ENCODE assay signal across 21 cellular contexts in genomic region chr2:99389371-99389770, GRCh38. TPM values are rescaled to one million over a fixed set of nuclear protein-coding genes. Genes with fewer than 3 reads are reported as not detected.
DNase-seq lines count a peak whose midpoint lies in the region; ATAC-seq and TF ChIP-seq lines count a peak whose summit lies in the region.
"Had no signal": no experiment of that assay in that cellular context is flagged by ENCODE, and none has a peak within 500 bp of the region (broad histone marks: within the 10 kb centered on the region; RNA-seq: fewer than 3 reads in every experiment).

No MANE protein-coding gene starts in this region.

- peak overlapping the region; percentile 65 for H3K27ac ChIP-seq in psoas muscle
- H3K27ac ChIP-seq: BLaER1 treated with 17β-estradiol and CSF1 and Interleukin-3, amounts not matched to agents 10 nM and 100 nM; pancreas; suprapubic skin had no signal

- intact Hi-C loops in psoas muscle (cut with DNase I) = no loop called here

- H3K4me1 Mint-ChIP-seq in stimulated activated effector memory CD8-positive, alpha-beta T cell treated with anti-CD3 and anti-CD28 coated beads, Interleukin-12 subunit alpha, Interleukin-12 subunit beta, amount 100 ng/mL, for 72 hours = peaks cover 9% of the 10 kb centered on the region
- H3K4me1 Mint-ChIP-seq in effector memory CD8-positive, alpha-beta T cell (ENCODE audit: low read depth in 2 of 2) = peaks cover 0 to 3% of the 10 kb centered on the region in 2 donors

- H3K4me1 ChIP-seq in psoas muscle = peaks cover 5% of the 10 kb centered on the region
- H3K4me1 ChIP-seq: BLaER1 treated with 17β-estradiol and CSF1 and Interleukin-3, amounts not matched to agents 10 nM and 100 nM; suprapubic skin had no signal

- H3K36me3 ChIP-seq in psoas muscle (ENCODE audit: insufficient read depth in 1 of 2, low read depth in 1 of 2) = peaks cover 2 to 68% of the 10 kb centered on the region in 2 donors

- DNase-seq in EH (ENCODE audit: low read depth) (peak; percentile 85), fibroblast of villous mesenchyme (ENCODE audit: low read depth) (peak; percentile 20), psoas muscle (no peak), GDM1 (lab: John Stamatoyannopoulos, UW) (no peak), SIG-M5 treated with dmso at 0.1 percent for 504 hours (lab: John Stamatoyannopoulos, UW; ENCODE audit: unreplicated experiment) (no peak)
- DNase-seq in stimulated activated effector memory CD8-positive, alpha-beta T cell treated with anti-CD3 and anti-CD28 coated beads, Interleukin-12 subunit alpha, Interleukin-12 subunit beta, amount 100 ng/mL, for 72 hours (ENCODE audit: low spot score in 2 of 2) = no peak
- no peak for DNase-seq in effector memory CD8-positive, alpha-beta T cell
- DNase-seq: activated CD4-positive, alpha-beta T cell treated with anti-CD3 and anti-CD28 coated beads, Interleukin-2, amount 50 U/mL, for 4 hours; activated T-cell treated with anti-CD3 and anti-CD28 coated beads, Interleukin-2, amount 50 U/mL, for 48 hours; DMS 273 treated with DMSO at 0.1 percent for 48 hours; foreskin melanocyte; NCI-H1694; NCI-H226; pancreas; small intestine had no signal

- H3K9me3 ChIP-seq in psoas muscle = no peaks in the 10 kb centered on the region
- H3K9me3 ChIP-seq: pancreas, suprapubic skin had no signal

- WGBS in psoas muscle, 3 donors = 28 to 41% (median 33%) methylated on average over 2 of the region's 2 CpGs

- H3K9me3 Mint-ChIP-seq in stimulated activated effector memory CD8-positive, alpha-beta T cell treated with anti-CD3 and anti-CD28 coated beads, Interleukin-12 subunit alpha, Interleukin-12 subunit beta, amount 100 ng/mL, for 72 hours = no peaks in the 10 kb centered on the region
- H3K9me3 Mint-ChIP-seq in effector memory CD8-positive, alpha-beta T cell = no peaks in the 10 kb centered on the region
- H3K9me3 Mint-ChIP-seq: central memory CD8-positive, alpha-beta T cell had no signal

- no peak overlapping the region for H3K27ac Mint-ChIP-seq in stimulated activated effector memory CD8-positive, alpha-beta T cell treated with anti-CD3 and anti-CD28 coated beads, Interleukin-12 subunit alpha, Interleukin-12 subunit beta, amount 100 ng/mL, for 72 hours
- peak overlapping the region in 1 of 2 donors; percentile 69 for H3K27ac Mint-ChIP-seq in effector memory CD8-positive, alpha-beta T cell

- no peak overlapping the region for H3K4me3 ChIP-seq in fibroblast of villous mesenchyme (ENCODE audit: low read depth, low read length)
- peak overlapping the region; percentile 11 for H3K4me3 ChIP-seq in psoas muscle
- H3K4me3 ChIP-seq: BLaER1 treated with 17β-estradiol and CSF1 and Interleukin-3, amounts not matched to agents 10 nM and 100 nM; pancreas; suprapubic skin had no signal

- peaks cover 91% of the 10 kb centered on the region for H3K36me3 Mint-ChIP-seq in stimulated activated effector memory CD8-positive, alpha-beta T cell treated with anti-CD3 and anti-CD28 coated beads, Interleukin-12 subunit alpha, Interleukin-12 subunit beta, amount 100 ng/mL, for 72 hours
- peaks cover 39% of the 10 kb centered on the region for H3K36me3 Mint-ChIP-seq in effector memory CD8-positive, alpha-beta T cell (ENCODE audit: insufficient read depth)

- H3K4me3 Mint-ChIP-seq in stimulated activated effector memory CD8-positive, alpha-beta T cell treated with anti-CD3 and anti-CD28 coated beads, Interleukin-12 subunit alpha, Interleukin-12 subunit beta, amount 100 ng/mL, for 72 hours = no peak overlapping the region
- no peak overlapping the region for H3K4me3 Mint-ChIP-seq in effector memory CD8-positive, alpha-beta T cell
- H3K4me3 Mint-ChIP-seq: central memory CD8-positive, alpha-beta T cell had no signal

- TF ChIP-seq CTCF in fibroblast of villous mesenchyme (IDR thresholded peaks at IDR 0.05; ENCODE audit: insufficient read depth, low read depth, low read length) (no peak), psoas muscle (IDR thresholded peaks at IDR 0.05) (no peak)

- no peaks in the 10 kb centered on the region for H3K27me3 Mint-ChIP-seq in effector memory CD8-positive, alpha-beta T cell
- H3K27me3 Mint-ChIP-seq: central memory CD8-positive, alpha-beta T cell had no signal

- ATAC-seq in SK-N-SH treated with all-trans-retinoic acid at 6 μM for 48 hours (peak; percentile 76), psoas muscle (peak; percentile 81 to 89 (median 88))
- ATAC-seq in stimulated activated effector memory CD8-positive, alpha-beta T cell treated with anti-CD3 and anti-CD28 coated beads, Interleukin-12 subunit alpha, Interleukin-12 subunit beta, amount 100 ng/mL, for 72 hours = no peak
- ATAC-seq in effector memory CD8-positive, alpha-beta T cell (replicated peaks) = no peak
- ATAC-seq: HCT116, Panc1, pancreas had no signal

- H3K27me3 ChIP-seq in psoas muscle (ENCODE audit: insufficient read depth in 3 of 3, low read length in 2 of 3) = no peaks in the 10 kb centered on the region
- H3K27me3 ChIP-seq: BLaER1 treated with 17β-estradiol and CSF1 and Interleukin-3, amounts not matched to agents 10 nM and 100 nM; pancreas; suprapubic skin had no signal

TF ChIP-seq in SK-N-SH treated with all-trans-retinoic acid at 6 μM for 48 hours, 23 proteins besides CTCF, POLR2A, EP300 and RAD21 (continues in another document):
- TF ChIP-seq, protein P1, sequence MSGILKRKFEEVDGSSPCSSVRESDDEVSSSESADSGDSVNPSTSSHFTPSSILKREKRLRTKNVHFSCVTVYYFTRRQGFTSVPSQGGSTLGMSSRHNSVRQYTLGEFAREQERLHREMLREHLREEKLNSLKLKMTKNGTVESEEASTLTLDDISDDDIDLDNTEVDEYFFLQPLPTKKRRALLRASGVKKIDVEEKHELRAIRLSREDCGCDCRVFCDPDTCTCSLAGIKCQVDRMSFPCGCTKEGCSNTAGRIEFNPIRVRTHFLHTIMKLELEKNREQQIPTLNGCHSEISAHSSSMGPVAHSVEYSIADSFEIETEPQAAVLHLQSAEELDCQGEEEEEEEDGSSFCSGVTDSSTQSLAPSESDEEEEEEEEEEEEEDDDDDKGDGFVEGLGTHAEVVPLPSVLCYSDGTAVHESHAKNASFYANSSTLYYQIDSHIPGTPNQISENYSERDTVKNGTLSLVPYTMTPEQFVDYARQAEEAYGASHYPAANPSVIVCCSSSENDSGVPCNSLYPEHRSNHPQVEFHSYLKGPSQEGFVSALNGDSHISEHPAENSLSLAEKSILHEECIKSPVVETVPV (CRISPR knock-in tag; IDR thresholded peaks at IDR 0.05) = no peak
- TF ChIP-seq, protein P2, sequence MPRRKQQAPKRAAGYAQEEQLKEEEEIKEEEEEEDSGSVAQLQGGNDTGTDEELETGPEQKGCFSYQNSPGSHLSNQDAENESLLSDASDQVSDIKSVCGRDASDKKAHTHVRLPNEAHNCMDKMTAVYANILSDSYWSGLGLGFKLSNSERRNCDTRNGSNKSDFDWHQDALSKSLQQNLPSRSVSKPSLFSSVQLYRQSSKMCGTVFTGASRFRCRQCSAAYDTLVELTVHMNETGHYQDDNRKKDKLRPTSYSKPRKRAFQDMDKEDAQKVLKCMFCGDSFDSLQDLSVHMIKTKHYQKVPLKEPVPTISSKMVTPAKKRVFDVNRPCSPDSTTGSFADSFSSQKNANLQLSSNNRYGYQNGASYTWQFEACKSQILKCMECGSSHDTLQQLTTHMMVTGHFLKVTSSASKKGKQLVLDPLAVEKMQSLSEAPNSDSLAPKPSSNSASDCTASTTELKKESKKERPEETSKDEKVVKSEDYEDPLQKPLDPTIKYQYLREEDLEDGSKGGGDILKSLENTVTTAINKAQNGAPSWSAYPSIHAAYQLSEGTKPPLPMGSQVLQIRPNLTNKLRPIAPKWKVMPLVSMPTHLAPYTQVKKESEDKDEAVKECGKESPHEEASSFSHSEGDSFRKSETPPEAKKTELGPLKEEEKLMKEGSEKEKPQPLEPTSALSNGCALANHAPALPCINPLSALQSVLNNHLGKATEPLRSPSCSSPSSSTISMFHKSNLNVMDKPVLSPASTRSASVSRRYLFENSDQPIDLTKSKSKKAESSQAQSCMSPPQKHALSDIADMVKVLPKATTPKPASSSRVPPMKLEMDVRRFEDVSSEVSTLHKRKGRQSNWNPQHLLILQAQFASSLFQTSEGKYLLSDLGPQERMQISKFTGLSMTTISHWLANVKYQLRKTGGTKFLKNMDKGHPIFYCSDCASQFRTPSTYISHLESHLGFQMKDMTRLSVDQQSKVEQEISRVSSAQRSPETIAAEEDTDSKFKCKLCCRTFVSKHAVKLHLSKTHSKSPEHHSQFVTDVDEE (CRISPR knock-in tag; IDR thresholded peaks at IDR 0.05) = no peak
- no peak for TF ChIP-seq ZNF70 (CRISPR knock-in tag; IDR thresholded peaks at IDR 0.05)
- no peak for TF ChIP-seq PATZ1 (CRISPR knock-in tag; IDR thresholded peaks at IDR 0.05; ENCODE audit: borderline replicate concordance)
- no peak for TF ChIP-seq ZNF8 (CRISPR knock-in tag; IDR thresholded peaks at IDR 0.05)
- no peak for TF ChIP-seq ZFP3 (CRISPR knock-in tag; IDR thresholded peaks at IDR 0.05)
- TF ChIP-seq ESRRG (CRISPR knock-in tag; IDR thresholded peaks at IDR 0.05) = no peak

RNA-seq across cellular contexts. Expression of gene EIF5B, which starts 52.2 kb away (rescaled TPM):
- total RNA-seq in fibroblast of villous mesenchyme (15.8 and 19.0 TPM in 2 replicates), psoas muscle (10 to 100 TPM; 54.2 to 94.3 (median 75.2) TPM)
- polyA plus RNA-seq in psoas muscle = 100 to 1,000 TPM in 1 of 3 donors, 10 to 100 TPM in 2; 70.5 to 117 (median 83.1) TPM

RNA-seq across cellular contexts. Expression of gene TXNDC9, which starts 53.2 kb away (rescaled TPM):
- 86.3 and 115 TPM in 2 replicates for total RNA-seq in fibroblast of villous mesenchyme
- 10 to 100 TPM; 13.0 to 20.3 (median 17.2) TPM for total RNA-seq in psoas muscle
- 10 to 100 TPM; 21.6 to 32.1 (median 28.8) TPM for polyA plus RNA-seq in psoas muscle

Comparison
In these comparisons a context has a peak if more than half of its experiments do, and no peak if none do; other contexts are left out.
1. DNase-seq: peak in EH (single experiment) and fibroblast of villous mesenchyme (single experiment); none in psoas muscle (0 of 2), GDM1 (single experiment), stimulated activated effector memory CD8-positive, alpha-beta T cell treated with anti-CD3 and anti-CD28 coated beads, Interleukin-12 subunit alpha, Interleukin-12 subunit beta, amount 100 ng/mL, for 72 hours (0 of 2), effector memory CD8-positive, alpha-beta T cell (0 of 3) and SIG-M5 treated with dmso at 0.1 percent for 504 hours (single experiment).
2. ATAC-seq: peak in SK-N-SH treated with all-trans-retinoic acid at 6 μM for 48 hours (single experiment) and psoas muscle (4 of 4); none in stimulated activated effector memory CD8-positive, alpha-beta T cell treated with anti-CD3 and anti-CD28 coated beads, Interleukin-12 subunit alpha, Interleukin-12 subunit beta, amount 100 ng/mL, for 72 hours (single experiment) and effector memory CD8-positive, alpha-beta T cell (single experiment).